8 cellular contexts compared by ENCODE assay signal in the genomic region with DNA sequence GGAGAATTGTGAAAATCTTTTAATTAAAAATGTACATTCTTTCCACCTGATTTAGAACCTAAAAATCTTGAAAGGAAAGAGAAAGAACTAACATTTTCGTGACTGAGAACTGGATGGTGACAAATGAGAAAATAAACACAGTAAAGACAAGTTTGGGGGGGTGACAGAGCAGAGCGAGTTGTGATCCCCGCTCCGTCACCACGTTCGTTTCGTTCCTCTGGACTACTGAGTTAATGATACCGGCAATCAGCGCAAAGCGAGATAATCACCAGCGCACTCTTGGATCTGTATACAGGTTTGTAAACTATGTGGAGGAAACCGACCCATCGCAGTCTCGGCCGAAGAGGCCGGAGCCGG. TPM values are rescaled to one million over a fixed set of nuclear protein-coding genes. Genes with fewer than 3 reads are reported as not detected.
A peak's percentile ranks its signal among the peaks of the same experiment; 100 is the strongest.
DNase-seq lines count a peak whose midpoint lies in the region; ATAC-seq and TF ChIP-seq lines count a peak whose summit lies in the region.

No MANE protein-coding gene starts in this region.

- POLR2A ChIA-PET in activated CD4-positive, alpha-beta T cell treated with anti-CD3 and anti-CD28 coated beads for 36 hours (lab: Charles Lee): no interaction called here

- H3K4me3 Mint-ChIP-seq in activated CD4-positive, alpha-beta T cell treated with anti-CD3 and anti-CD28 coated beads for 36 hours: peak overlapping the region; percentile 89

- peak overlapping the region; percentile 100 for H3K27ac Mint-ChIP-seq in activated CD4-positive, alpha-beta T cell treated with anti-CD3 and anti-CD28 coated beads for 36 hours

- intact Hi-C loops in activated CD4-positive, alpha-beta T cell treated with anti-CD3 and anti-CD28 coated beads for 36 hours (cut with DNase I, micrococcal nuclease): loop anchor here (1.0 to 10.0 kb wide), 9 partner anchors 9 to 1474 kb away; a partner anchor contains a TSS

- H3K27me3 ChIP-seq in adipocyte (replicated peaks; ENCODE audit: control insufficient read depth, insufficient read depth, low read length) (no peaks in the 10 kb centered on the region), layer of hippocampus (ENCODE audit: control insufficient read depth, insufficient read depth, low read length) (no peaks in the 10 kb centered on the region), thoracic aorta (replicated peaks; ENCODE audit: insufficient read depth) (no peaks in the 10 kb centered on the region)

- H3K9ac ChIP-seq in adipocyte (ENCODE audit: low read length): peak overlapping the region; percentile 94

- no peak for TF ChIP-seq CTCF in thoracic aorta (IDR thresholded peaks at IDR 0.05)

- H3K36me3 Mint-ChIP-seq in activated CD4-positive, alpha-beta T cell treated with anti-CD3 and anti-CD28 coated beads for 36 hours (ENCODE audit: low read depth): peaks cover 8% of the 10 kb centered on the region

- H3K9me3 ChIP-seq in adipocyte (ENCODE audit: control insufficient read depth, low read length) (no peaks in the 10 kb centered on the region), thoracic aorta (no peaks in the 10 kb centered on the region)

- DNase-seq in activated CD4-positive, alpha-beta T cell treated with anti-CD3 and anti-CD28 coated beads for 36 hours: no peak
- no peak for DNase-seq in activated CD4-positive, alpha-beta T cell treated with anti-CD3 and anti-CD28 coated beads for 48 hours
- DNase-seq in adipocyte (ENCODE audit: low read depth): no peak
- no peak for DNase-seq in thoracic aorta (ENCODE audit: low spot score)
- DNase-seq in activated gamma-delta T cell (lab: John Stamatoyannopoulos, UW): no peak
- DNase-seq in activated effector memory CD4-positive, alpha-beta T cell treated with anti-CD3 and anti-CD28 coated beads, Interleukin-2, amount 50 U/mL, for 16 hours: no peak

- H3K4me3 ChIP-seq in adipocyte (ENCODE audit: low read length) (peak overlapping the region; percentile 92), thoracic aorta (peak overlapping the region; percentile 100)

- peaks cover 5% of the 10 kb centered on the region for H3K27me3 Mint-ChIP-seq in activated CD4-positive, alpha-beta T cell treated with anti-CD3 and anti-CD28 coated beads for 36 hours

- CTCF ChIA-PET in activated CD4-positive, alpha-beta T cell treated with anti-CD3 and anti-CD28 coated beads for 36 hours (lab: Charles Lee): no interaction called here

- no peaks in the 10 kb centered on the region for H3K36me3 ChIP-seq in adipocyte (ENCODE audit: control insufficient read depth, insufficient read depth, low read length, severe bottlenecking)
- no peaks in the 10 kb centered on the region for H3K36me3 ChIP-seq in thoracic aorta

- H3K4me1 ChIP-seq in adipocyte (ENCODE audit: control insufficient read depth, insufficient read depth, low read length) (peaks cover 18% of the 10 kb centered on the region), thoracic aorta (ENCODE audit: control insufficient read depth in 1 of 2, low read depth in 2 of 2) (peaks cover 3 to 9% of the 10 kb centered on the region in 2 donors)

- ATAC-seq in activated CD4-positive, alpha-beta T cell treated with anti-CD3 and anti-CD28 coated beads for 36 hours: peak; percentile 32
- ATAC-seq in thoracic aorta (ENCODE audit: insufficient number of reproducible peaks, low FRiP score, low read depth) (peak; percentile 17), HG03460 (IDR thresholded peaks at IDR 0.05; ENCODE audit: unreplicated experiment) (no peak)

- peaks cover 30% of the 10 kb centered on the region for H3K4me1 Mint-ChIP-seq in activated CD4-positive, alpha-beta T cell treated with anti-CD3 and anti-CD28 coated beads for 36 hours

- H3K27ac ChIP-seq in layer of hippocampus (ENCODE audit: low read depth, low read length) (peak overlapping the region; percentile 99), thoracic aorta (peak overlapping the region; percentile 100)

- H3K9me3 Mint-ChIP-seq in activated CD4-positive, alpha-beta T cell treated with anti-CD3 and anti-CD28 coated beads for 36 hours (ENCODE audit: low read depth): no peaks in the 10 kb centered on the region

RNA-seq across cellular contexts. Expression of a gene that starts 31.2 kb away (rescaled TPM):
- total RNA-seq in activated CD4-positive, alpha-beta T cell treated with anti-CD3 and anti-CD28 coated beads for 36 hours: not detected
- not detected for total RNA-seq in thoracic aorta
